Comparison of ENCODE assay signal across 8 cellular contexts in genomic region chr12:111444314-111444705, GRCh38. TPM values are rescaled to one million over a fixed set of nuclear protein-coding genes. Genes with fewer than 3 reads are reported as not detected.
DNase-seq lines count a peak whose midpoint lies in the region; ATAC-seq and TF ChIP-seq lines count a peak whose summit lies in the region.

No MANE protein-coding gene starts in this region.

- H3K9me3 ChIP-seq in AG04450 (ENCODE audit: control insufficient read depth, insufficient read depth, low read length), result no peaks in the 10 kb centered on the region

- peak overlapping the region; percentile 52 for H3K27ac ChIP-seq in AG04450 (ENCODE audit: low read depth, low read length)

- ATAC-seq in GM19351 (IDR thresholded peaks at IDR 0.05; ENCODE audit: unreplicated experiment) (peak; percentile 49), HG03354 (IDR thresholded peaks at IDR 0.05; ENCODE audit: poor library complexity, severe bottlenecking, unreplicated experiment) (peak; percentile 42)
- ATAC-seq in activated naive CD8-positive, alpha-beta T cell treated with anti-CD3 and anti-CD28 coated beads, Interleukin-2, amount 50 U/mL, for 24 hours, result peak; percentile 11

- no peak overlapping the region for H3K4me3 ChIP-seq in AG04450 (ENCODE audit: low read depth, low read length)
- no peak overlapping the region for H3K4me3 ChIP-seq in H7 (ENCODE audit: insufficient read depth, low read depth, low read length)

- H3K9me3 Mint-ChIP-seq in activated naive CD8-positive, alpha-beta T cell treated with anti-CD3 and anti-CD28 coated beads, Interleukin-2, amount 50 U/mL, for 24 hours, result no peaks in the 10 kb centered on the region

- H3K36me3 ChIP-seq in H7 (replicated peaks; ENCODE audit: control insufficient read depth, insufficient read depth, low read length), result peaks cover 25% of the 10 kb centered on the region

- POLR2A ChIA-PET in AG04450 (lab: Yijun Ruan, JAX), result no interaction called here

- H3K27ac Mint-ChIP-seq in activated naive CD8-positive, alpha-beta T cell treated with anti-CD3 and anti-CD28 coated beads, Interleukin-2, amount 50 U/mL, for 24 hours, result peak overlapping the region; percentile 80

- CTCF ChIA-PET in AG04450 (lab: Charles Lee), result interaction anchor here (1.1 to 4.6 kb wide), 2 partner anchors 46 to 48 kb away, joined by 3 to 38 read pairs; no protein-coding TSS in a partner anchor

- H3K27me3 ChIP-seq in AG04450 (ENCODE audit: control insufficient read depth, insufficient read depth, low read length) (no peaks in the 10 kb centered on the region), H7 (ENCODE audit: control insufficient read depth, insufficient read depth, low read length) (no peaks in the 10 kb centered on the region)

- no peaks in the 10 kb centered on the region for H3K27me3 Mint-ChIP-seq in activated naive CD8-positive, alpha-beta T cell treated with anti-CD3 and anti-CD28 coated beads, Interleukin-2, amount 50 U/mL, for 24 hours

- DNase-seq in AG04450 (ENCODE audit: low read depth, low spot score) (no peak), renal cortical epithelial cell (ENCODE audit: low read depth) (peak; percentile 54), NCI-H524 (lab: John Stamatoyannopoulos, UW) (no peak), H7 (no peak)
- no peak for DNase-seq in activated naive CD8-positive, alpha-beta T cell treated with anti-CD3 and anti-CD28 coated beads, Interleukin-2, amount 50 U/mL, for 24 hours
- no peak for DNase-seq in stimulated activated naive CD4-positive, alpha-beta T cell treated with Interleukin-2 at 50 U/mL for 16 hours (lab: John Stamatoyannopoulos, UW)

- TF ChIP-seq CTCF in AG04450 (IDR thresholded peaks at IDR 0.05; ENCODE audit: low read depth, low read length), result no peak

- H3K4me1 Mint-ChIP-seq in activated naive CD8-positive, alpha-beta T cell treated with anti-CD3 and anti-CD28 coated beads, Interleukin-2, amount 50 U/mL, for 24 hours, result peaks cover 88% of the 10 kb centered on the region

- H3K4me3 Mint-ChIP-seq in activated naive CD8-positive, alpha-beta T cell treated with anti-CD3 and anti-CD28 coated beads, Interleukin-2, amount 50 U/mL, for 24 hours, result peak overlapping the region; percentile 61

- H3K36me3 Mint-ChIP-seq in activated naive CD8-positive, alpha-beta T cell treated with anti-CD3 and anti-CD28 coated beads, Interleukin-2, amount 50 U/mL, for 24 hours (ENCODE audit: low read depth), result peaks cover 46% of the 10 kb centered on the region

RNA-seq across cellular contexts. Expression of gene SH2B3, which starts 38.6 kb away (rescaled TPM):
- polyA plus RNA-seq in AG04450 (2011; rRNA removed), result 21.6 and 22.6 TPM in 2 replicates
- 18.2 and 20.4 TPM in 2 replicates for polyA minus RNA-seq in AG04450 (2011; rRNA and poly(A)+ RNA removed)
- 14.5 and 20.8 TPM in 2 replicates for total RNA-seq in renal cortical epithelial cell
- total RNA-seq in H7 (2014; rRNA removed; shearing (Covaris generic)), result 21.8 and 26.8 TPM in 2 replicates
